In the genomic region with DNA sequence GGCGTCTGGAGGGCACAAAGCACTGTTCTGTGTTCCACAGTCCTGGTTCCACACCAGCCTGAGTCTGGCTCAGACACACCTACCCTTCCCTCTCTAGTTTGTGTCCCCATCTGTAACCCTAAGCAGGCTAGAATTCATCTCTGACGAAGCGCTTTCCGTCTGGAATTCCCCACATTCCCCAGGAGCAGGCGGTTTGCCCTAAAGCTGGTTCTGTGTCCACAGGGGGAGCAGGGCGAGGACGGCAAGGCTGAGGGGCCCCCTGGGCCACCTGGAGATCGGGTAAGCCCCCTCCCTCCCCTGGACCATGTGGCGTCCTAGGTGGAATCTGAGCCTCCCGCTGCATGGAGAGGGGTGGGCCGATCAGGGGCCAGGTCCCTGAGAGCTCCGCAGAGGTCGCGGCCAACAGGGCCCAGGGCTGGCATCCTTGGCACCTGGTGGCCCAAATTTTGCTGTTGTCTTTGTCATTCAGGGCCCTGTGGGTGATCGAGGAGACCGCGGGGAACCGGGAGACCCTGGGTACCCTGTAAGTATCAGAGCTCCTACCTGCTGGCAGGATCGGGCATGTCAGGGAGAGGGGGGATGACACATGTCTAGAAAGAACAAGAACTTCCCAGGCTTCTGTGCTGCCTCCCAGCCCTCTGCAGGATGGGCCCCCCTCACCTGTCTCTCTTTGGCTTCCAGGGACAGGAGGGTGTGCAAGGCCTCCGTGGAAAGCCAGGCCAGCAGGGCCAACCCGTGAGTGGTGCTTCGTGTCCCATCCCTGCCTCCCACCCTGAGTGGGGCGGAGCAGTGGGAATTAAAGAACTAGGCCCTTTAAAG, we compare ENCODE assay signal across 12 cellular contexts. TPM values are rescaled to one million over a fixed set of nuclear protein-coding genes. Genes with fewer than 3 reads are reported as not detected.
DNase-seq lines count a peak whose midpoint lies in the region; ATAC-seq, FAIRE-seq and TF ChIP-seq lines count a peak whose summit lies in the region.
"Had no signal": no experiment of that assay in that cellular context is flagged by ENCODE, and none has a peak within 500 bp of the region (broad histone marks: within the 10 kb centered on the region; RNA-seq: fewer than 3 reads in every experiment).

No MANE protein-coding gene starts in this region.

- no peak overlapping the region for H3K27ac Mint-ChIP-seq in activated CD4-positive, alpha-beta T cell treated with anti-CD3 and anti-CD28 coated beads for 36 hours
- H3K27ac Mint-ChIP-seq in activated CD4-positive, alpha-beta T cell treated with anti-CD3 and anti-CD28 coated beads, Interleukin-2, amount 10 ng/mL, durations not matched to agents 24 days and 14 days: no peak overlapping the region
- H3K27ac Mint-ChIP-seq: natural killer cell had no signal

- H3K36me3 ChIP-seq in keratinocyte (ENCODE audit: control insufficient read depth in 2 of 2, extremely low read depth in 1 of 2, insufficient read depth in 2 of 2, low read length in 2 of 2): peaks cover 18 to 27% of the 10 kb centered on the region in 2 experiments
- peaks cover 5% of the 10 kb centered on the region for H3K36me3 ChIP-seq in suprapubic skin

- no peak overlapping the region for H3K4me3 Mint-ChIP-seq in activated CD4-positive, alpha-beta T cell treated with anti-CD3 and anti-CD28 coated beads for 36 hours
- no peak overlapping the region for H3K4me3 Mint-ChIP-seq in activated CD4-positive, alpha-beta T cell treated with anti-CD3 and anti-CD28 coated beads, Interleukin-2, amount 10 ng/mL, durations not matched to agents 24 days and 14 days
- H3K4me3 Mint-ChIP-seq: natural killer cell had no signal

- ATAC-seq in activated CD4-positive, alpha-beta T cell treated with anti-CD3 and anti-CD28 coated beads for 36 hours: no peak
- ATAC-seq: natural killer cell had no signal

- peak overlapping the region; percentile 92 for H3K4me2 ChIP-seq in keratinocyte (ENCODE audit: control insufficient read depth, extremely low read depth, insufficient read depth, low read depth, low read length)

- no peaks in the 10 kb centered on the region for H3K9me3 Mint-ChIP-seq in activated CD4-positive, alpha-beta T cell treated with anti-CD3 and anti-CD28 coated beads for 36 hours (ENCODE audit: low read depth)
- no peaks in the 10 kb centered on the region for H3K9me3 Mint-ChIP-seq in activated CD4-positive, alpha-beta T cell treated with anti-CD3 and anti-CD28 coated beads, Interleukin-2, amount 10 ng/mL, durations not matched to agents 24 days and 14 days
- H3K9me3 Mint-ChIP-seq: natural killer cell had no signal

- H3K27ac ChIP-seq in keratinocyte (ENCODE audit: control insufficient read depth, insufficient read depth, low read length): peak overlapping the region; percentile 99
- H3K27ac ChIP-seq in suprapubic skin: no peak overlapping the region

- H3K27me3 ChIP-seq in keratinocyte (ENCODE audit: control insufficient read depth, extremely low read depth, insufficient read depth, low read length): no peaks in the 10 kb centered on the region
- H3K27me3 ChIP-seq in suprapubic skin: no peaks in the 10 kb centered on the region

- TF ChIP-seq EP300 in suprapubic skin (IDR thresholded peaks at IDR 0.05): no peak

- no peaks in the 10 kb centered on the region for H3K9me1 ChIP-seq in keratinocyte (ENCODE audit: control insufficient read depth, extremely low read depth, insufficient read depth, low read length)

- H3K4me3 ChIP-seq in keratinocyte (ENCODE audit: control insufficient read depth in 2 of 3, extremely low read depth in 1 of 3, insufficient read depth in 2 of 3, low read depth in 1 of 3, low read length in 3 of 3) (peak overlapping the region; percentile 12 to 53 (median 51)), suprapubic skin (no peak overlapping the region)

- no peaks in the 10 kb centered on the region for H3K4me1 Mint-ChIP-seq in activated CD4-positive, alpha-beta T cell treated with anti-CD3 and anti-CD28 coated beads for 36 hours
- H3K4me1 Mint-ChIP-seq in activated CD4-positive, alpha-beta T cell treated with anti-CD3 and anti-CD28 coated beads, Interleukin-2, amount 10 ng/mL, durations not matched to agents 24 days and 14 days: peaks cover 3% of the 10 kb centered on the region

- intact Hi-C loops in activated CD4-positive, alpha-beta T cell treated with anti-CD3 and anti-CD28 coated beads for 36 hours (cut with DNase I, micrococcal nuclease): loop anchor here in 1 of 2 experiments (5.0 kb wide), 2 partner anchors 131 to 181 kb away; a partner anchor contains a TSS
- intact Hi-C loops in activated CD4-positive, alpha-beta T cell treated with anti-CD3 and anti-CD28 coated beads, Interleukin-2, amount 10 ng/mL, durations not matched to agents 24 days and 14 days (cut with micrococcal nuclease): no loop called here

- dilution Hi-C loops in keratinocyte (cut with MboI; ENCODE audit: extremely low pct_ligation_motif_present, low sequenced_read_pairs): no loop called here

- peak overlapping the region; percentile 56 for H2AFZ ChIP-seq in keratinocyte (ENCODE audit: control insufficient read depth, low read length)

- no peaks in the 10 kb centered on the region for H3K36me3 Mint-ChIP-seq in activated CD4-positive, alpha-beta T cell treated with anti-CD3 and anti-CD28 coated beads for 36 hours (ENCODE audit: low read depth)
- H3K36me3 Mint-ChIP-seq in activated CD4-positive, alpha-beta T cell treated with anti-CD3 and anti-CD28 coated beads, Interleukin-2, amount 10 ng/mL, durations not matched to agents 24 days and 14 days (ENCODE audit: low read depth): no peaks in the 10 kb centered on the region

- H3K4me1 ChIP-seq in keratinocyte (ENCODE audit: control insufficient read depth, extremely low read depth, insufficient read depth, low read length) (peaks cover 24% of the 10 kb centered on the region), suprapubic skin (peaks cover 30% of the 10 kb centered on the region)

- DNase-seq in activated CD4-positive, alpha-beta T cell treated with anti-CD3 and anti-CD28 coated beads for 36 hours: peak; percentile 3
- no peak for DNase-seq in activated CD4-positive, alpha-beta T cell treated with anti-CD3 and anti-CD28 coated beads, Interleukin-2, amount 10 ng/mL, durations not matched to agents 24 days and 14 days
- DNase-seq in amniotic epithelial cell (ENCODE audit: low read depth) (peak; percentile 46), keratinocyte (ENCODE audit: low read depth, low spot score) (no peak), suprapubic skin (ENCODE audit: low spot score in 2 of 2) (peak; percentile 61 to 63), DMS153 (lab: John Stamatoyannopoulos, UW) (no peak)
- no peak for DNase-seq in activated CD4-positive, alpha-beta T cell treated with anti-CD3 and anti-CD28 coated beads for 48 hours
- DNase-seq in stimulated activated CD4-positive, alpha-beta T cell treated with anti-CD3 and anti-CD28 coated beads, Interleukin-12 subunit alpha, Interleukin-12 subunit beta, amount 100 ng/mL, for 4 hours: no peak
- DNase-seq: AML-193; effector CD4-positive, alpha-beta T cell; natural killer cell; NCI-H446 had no signal

- 28% methylated on average over 4 of the region's 23 CpGs for WGBS in suprapubic skin

- TF ChIP-seq CTCF in keratinocyte (optimal IDR thresholded peaks at IDR 0.05 in 1 of 3, IDR thresholded peaks at IDR 0.05 in 1 of 3, conservative IDR thresholded peaks at IDR 0.05 in 1 of 3; ENCODE audit: extremely low read depth in 1 of 3, insufficient read depth in 2 of 3, low read length in 3 of 3): no peak
- TF ChIP-seq CTCF in suprapubic skin (IDR thresholded peaks at IDR 0.05): no peak

- CTCF ChIA-PET in activated CD4-positive, alpha-beta T cell treated with anti-CD3 and anti-CD28 coated beads for 36 hours (lab: Charles Lee): interaction anchor here (0.6 to 0.9 kb wide), 3 partner anchors 9 to 206 kb away, joined by 3 read pairs; no protein-coding TSS in a partner anchor

- peaks cover 2% of the 10 kb centered on the region for H3K27me3 Mint-ChIP-seq in activated CD4-positive, alpha-beta T cell treated with anti-CD3 and anti-CD28 coated beads for 36 hours
- H3K27me3 Mint-ChIP-seq in activated CD4-positive, alpha-beta T cell treated with anti-CD3 and anti-CD28 coated beads, Interleukin-2, amount 10 ng/mL, durations not matched to agents 24 days and 14 days: peaks cover 2% of the 10 kb centered on the region

- peak; percentile 93 for FAIRE-seq in keratinocyte (lab: Jason Lieb, UNC)

- no peaks in the 10 kb centered on the region for H3K79me2 ChIP-seq in keratinocyte (ENCODE audit: control insufficient read depth, insufficient read depth, low read length)

- H4K20me1 ChIP-seq in keratinocyte (ENCODE audit: control insufficient read depth, extremely low read depth, insufficient read depth, low read length): no peaks in the 10 kb centered on the region

- POLR2A ChIA-PET in activated CD4-positive, alpha-beta T cell treated with anti-CD3 and anti-CD28 coated beads for 36 hours (lab: Charles Lee): no interaction called here

- no peak for TF ChIP-seq POLR2A in suprapubic skin (IDR thresholded peaks at IDR 0.05)

- H3K9me3 ChIP-seq in keratinocyte (ENCODE audit: control insufficient read depth, low read depth, low read length) (no peaks in the 10 kb centered on the region), suprapubic skin (no peaks in the 10 kb centered on the region)

- peak overlapping the region; percentile 93 for H3K9ac ChIP-seq in keratinocyte (ENCODE audit: control insufficient read depth, extremely low read depth, insufficient read depth, low read length)

RNA-seq across cellular contexts. Expression of a gene that starts 34.5 kb away (rescaled TPM):
- not detected for total RNA-seq in activated CD4-positive, alpha-beta T cell treated with anti-CD3 and anti-CD28 coated beads for 36 hours
- total RNA-seq in activated CD4-positive, alpha-beta T cell treated with anti-CD3 and anti-CD28 coated beads, Interleukin-2, amount 10 ng/mL, durations not matched to agents 24 days and 14 days: not detected in 2 replicates
- polyA plus RNA-seq in keratinocyte: not detected in 3 replicates
- polyA plus RNA-seq in keratinocyte (2011; ENCODE audit: low read depth): not detected
- polyA plus RNA-seq in keratinocyte (2011; cell fraction: cytosol; rRNA removed): not detected in 2 replicates
- not detected in 2 replicates for polyA plus RNA-seq in keratinocyte (2011; cell fraction: nucleus; rRNA removed)
- polyA plus RNA-seq in keratinocyte (2012; ENCODE audit: low replicate concordance): not detected in 2 replicates
- not detected in 3 replicates for polyA minus RNA-seq in keratinocyte
- not detected for polyA minus RNA-seq in keratinocyte (2011; cell fraction: cytosol; rRNA and poly(A)+ RNA removed)
- polyA minus RNA-seq in keratinocyte (2011; cell fraction: nucleus; rRNA and poly(A)+ RNA removed): not detected in 2 replicates
- total RNA-seq in suprapubic skin: 10 to 100 TPM in 1 of 4 donors, not detected in 3; 59.2 TPM

RNA-seq across cellular contexts. Expression of a gene that starts 41.2 kb away (rescaled TPM):
- total RNA-seq in activated CD4-positive, alpha-beta T cell treated with anti-CD3 and anti-CD28 coated beads for 36 hours: not detected
- not detected in 2 replicates for total RNA-seq in activated CD4-positive, alpha-beta T cell treated with anti-CD3 and anti-CD28 coated beads, Interleukin-2, amount 10 ng/mL, durations not matched to agents 24 days and 14 days
- not detected in 3 replicates for polyA plus RNA-seq in keratinocyte
- polyA plus RNA-seq in keratinocyte (2011; ENCODE audit: low read depth): not detected
- polyA plus RNA-seq in keratinocyte (2011; cell fraction: cytosol; rRNA removed): not detected in 2 replicates
- not detected in 2 replicates for polyA plus RNA-seq in keratinocyte (2011; cell fraction: nucleus; rRNA removed)
- polyA plus RNA-seq in keratinocyte (2012; ENCODE audit: low replicate concordance): not detected in 2 replicates
- not detected in 3 replicates for polyA minus RNA-seq in keratinocyte
- not detected for polyA minus RNA-seq in keratinocyte (2011; cell fraction: cytosol; rRNA and poly(A)+ RNA removed)
- polyA minus RNA-seq in keratinocyte (2011; cell fraction: nucleus; rRNA and poly(A)+ RNA removed): not detected in 2 replicates
- total RNA-seq in suprapubic skin: 1 to 10 TPM in 1 of 4 donors, not detected in 3; 9.5 TPM
- total RNA-seq: natural killer cell had no signal

Comparison
In these comparisons a context has a peak if more than half of its experiments do, and no peak if none do; other contexts are left out.
1. DNase-seq: peak in activated CD4-positive, alpha-beta T cell treated with anti-CD3 and anti-CD28 coated beads for 36 hours (single experiment), amniotic epithelial cell (single experiment) and suprapubic skin (2 of 2); none in activated CD4-positive, alpha-beta T cell treated with anti-CD3 and anti-CD28 coated beads, Interleukin-2, amount 10 ng/mL, durations not matched to agents 24 days and 14 days (single experiment), keratinocyte (single experiment), DMS153 (single experiment), activated CD4-positive, alpha-beta T cell treated with anti-CD3 and anti-CD28 coated beads for 48 hours (single experiment) and stimulated activated CD4-positive, alpha-beta T cell treated with anti-CD3 and anti-CD28 coated beads, Interleukin-12 subunit alpha, Interleukin-12 subunit beta, amount 100 ng/mL, for 4 hours (single experiment).